Comparison of ENCODE assay signal across 14 cellular contexts in the genomic region with DNA sequence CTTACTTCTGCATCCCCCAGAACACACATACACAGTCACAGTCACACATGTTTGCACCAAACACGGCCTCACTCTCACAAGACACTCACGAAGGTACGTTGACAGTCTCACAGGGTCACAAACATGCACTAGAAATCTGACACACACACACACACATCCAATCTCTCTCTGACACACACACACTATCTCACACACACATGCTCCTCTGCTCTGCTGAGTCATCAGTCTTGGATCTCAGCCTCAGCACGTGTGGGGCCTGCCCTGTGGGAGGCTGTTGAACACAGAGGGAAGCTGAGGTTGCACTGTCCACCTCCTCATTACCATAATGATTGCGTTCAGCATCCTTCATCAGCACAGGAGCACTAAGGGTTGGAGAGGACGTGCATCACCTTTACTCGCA.
A peak's percentile ranks its signal among the peaks of the same experiment; 100 is the strongest.
DNase-seq lines count a peak whose midpoint lies in the region; ATAC-seq and TF ChIP-seq lines count a peak whose summit lies in the region.
"Had no signal": no experiment of that assay in that cellular context is flagged by ENCODE, and none has a peak within 500 bp of the region (broad histone marks: within the 10 kb centered on the region; RNA-seq: fewer than 3 reads in every experiment).

No MANE protein-coding gene starts in this region.

- CTCF ChIA-PET in activated naive CD4-positive, alpha-beta T cell treated with anti-CD3 and anti-CD28 coated beads, Interleukin-2, amount 10 ng/mL, durations not matched to agents 7 days and 5 days (lab: Charles Lee) = no interaction called here

- H3K4me3 Mint-ChIP-seq in brain (no peak overlapping the region), neural crest cell (no peak overlapping the region)
- H3K4me3 Mint-ChIP-seq in stimulated activated naive CD8-positive, alpha-beta T cell treated with anti-CD3 and anti-CD28 coated beads, Interleukin-15, amount 100 ng/mL, for 72 hours = no peak overlapping the region
- H3K4me3 Mint-ChIP-seq in activated naive CD4-positive, alpha-beta T cell treated with anti-CD3 and anti-CD28 coated beads, Interleukin-2, amount 10 ng/mL, durations not matched to agents 7 days and 5 days = no peak overlapping the region
- H3K4me3 Mint-ChIP-seq: naive B cell had no signal

- H3K27ac Mint-ChIP-seq in brain (peak overlapping the region in 3 of 5 experiments; percentile 5 to 22 (median 5)), neural crest cell (ENCODE audit: unreplicated experiment) (peak overlapping the region; percentile 63)
- H3K27ac Mint-ChIP-seq in stimulated activated naive CD8-positive, alpha-beta T cell treated with anti-CD3 and anti-CD28 coated beads, Interleukin-15, amount 100 ng/mL, for 72 hours = no peak overlapping the region
- no peak overlapping the region for H3K27ac Mint-ChIP-seq in activated naive CD4-positive, alpha-beta T cell treated with anti-CD3 and anti-CD28 coated beads, Interleukin-2, amount 10 ng/mL, durations not matched to agents 7 days and 5 days
- H3K27ac Mint-ChIP-seq: activated T-helper 2 cell treated with anti-CD3 and anti-CD28 coated beads, Interferon-gamma antibody, Interleukin-2, Interleukin-4, amounts not matched to agents 10 μg/mL and 5 μg/mL and 100 μg/mL, durations not matched to agents 14 hours and 24 hours and 36 hours; naive B cell had no signal

- DNase-seq in Caki2 (ENCODE audit: low read depth) (peak; percentile 8), KBM-7 (peak; percentile 1), neural crest cell (ENCODE audit: low read depth, low spot score) (no peak), NCI-H345 (lab: John Stamatoyannopoulos, UW) (no peak)
- DNase-seq in stimulated activated naive CD8-positive, alpha-beta T cell treated with anti-CD3 and anti-CD28 coated beads, Interleukin-15, amount 100 ng/mL, for 72 hours = no peak
- no peak for DNase-seq in activated CD4-positive, alpha-beta T cell treated with anti-CD3 and anti-CD28 coated beads, Interleukin-2, amount 50 U/mL, for 4 hours
- no peak for DNase-seq in activated naive CD4-positive, alpha-beta T cell treated with anti-CD3 and anti-CD28 coated beads, Interleukin-2, amount 10 ng/mL, durations not matched to agents 7 days and 5 days
- DNase-seq: activated CD8-positive, alpha-beta memory T cell treated with anti-CD3 and anti-CD28 coated beads for 24 hours; aorta; DMS153; left cardiac atrium; naive B cell had no signal

- in situ Hi-C loops in Caki2 (cut with HindIII; ENCODE audit: low pct_unique_long_range_greater_than_20kb, low sequenced_read_pairs) = no loop called here
- in situ Hi-C loops in KBM-7 (cut with MboI; ENCODE audit: low pct_unique_long_range_greater_than_20kb, low sequenced_read_pairs) = no loop called here

- TF ChIP-seq CTCF in brain (conservative IDR thresholded peaks at IDR 0.05) (no peak), neural crest cell (conservative IDR thresholded peaks at IDR 0.05) (no peak)

- ATAC-seq in stimulated activated naive CD8-positive, alpha-beta T cell treated with anti-CD3 and anti-CD28 coated beads, Interleukin-15, amount 100 ng/mL, for 72 hours = no peak

- H3K36me3 Mint-ChIP-seq in brain (no peaks in the 10 kb centered on the region), neural crest cell (ENCODE audit: low read depth) (no peaks in the 10 kb centered on the region)
- H3K36me3 Mint-ChIP-seq in activated naive CD4-positive, alpha-beta T cell treated with anti-CD3 and anti-CD28 coated beads, Interleukin-2, amount 10 ng/mL, durations not matched to agents 7 days and 5 days = no peaks in the 10 kb centered on the region
- H3K36me3 Mint-ChIP-seq: naive B cell had no signal

- H3K27me3 Mint-ChIP-seq in brain (no peaks in the 10 kb centered on the region), neural crest cell (ENCODE audit: low read depth) (no peaks in the 10 kb centered on the region)
- H3K27me3 Mint-ChIP-seq in stimulated activated naive CD8-positive, alpha-beta T cell treated with anti-CD3 and anti-CD28 coated beads, Interleukin-15, amount 100 ng/mL, for 72 hours = no peaks in the 10 kb centered on the region
- H3K27me3 Mint-ChIP-seq in activated naive CD4-positive, alpha-beta T cell treated with anti-CD3 and anti-CD28 coated beads, Interleukin-2, amount 10 ng/mL, durations not matched to agents 7 days and 5 days = no peaks in the 10 kb centered on the region

- H3K9me3 Mint-ChIP-seq in brain (no peaks in the 10 kb centered on the region), neural crest cell (no peaks in the 10 kb centered on the region)
- peaks cover 0 to 4% of the 10 kb centered on the region in 2 donors for H3K9me3 Mint-ChIP-seq in stimulated activated naive CD8-positive, alpha-beta T cell treated with anti-CD3 and anti-CD28 coated beads, Interleukin-15, amount 100 ng/mL, for 72 hours
- peaks cover 3% of the 10 kb centered on the region for H3K9me3 Mint-ChIP-seq in activated naive CD4-positive, alpha-beta T cell treated with anti-CD3 and anti-CD28 coated beads, Interleukin-2, amount 10 ng/mL, durations not matched to agents 7 days and 5 days
- H3K9me3 Mint-ChIP-seq: activated T-helper 2 cell treated with anti-CD3 and anti-CD28 coated beads, Interferon-gamma antibody, Interleukin-2, Interleukin-4, amounts not matched to agents 10 μg/mL and 5 μg/mL and 100 μg/mL, durations not matched to agents 14 hours and 24 hours and 36 hours had no signal

- H3K4me1 Mint-ChIP-seq in brain = peaks cover 40% of the 10 kb centered on the region
- H3K4me1 Mint-ChIP-seq in neural crest cell = peaks cover 44% of the 10 kb centered on the region
- no peaks in the 10 kb centered on the region for H3K4me1 Mint-ChIP-seq in stimulated activated naive CD8-positive, alpha-beta T cell treated with anti-CD3 and anti-CD28 coated beads, Interleukin-15, amount 100 ng/mL, for 72 hours
- no peaks in the 10 kb centered on the region for H3K4me1 Mint-ChIP-seq in activated naive CD4-positive, alpha-beta T cell treated with anti-CD3 and anti-CD28 coated beads, Interleukin-2, amount 10 ng/mL, durations not matched to agents 7 days and 5 days

Comparison
In these comparisons a context has a peak if more than half of its experiments do, and no peak if none do; other contexts are left out.
1. DNase-seq: peak in Caki2 (single experiment) and KBM-7 (single experiment); none in neural crest cell (single experiment), stimulated activated naive CD8-positive, alpha-beta T cell treated with anti-CD3 and anti-CD28 coated beads, Interleukin-15, amount 100 ng/mL, for 72 hours (0 of 2), activated CD4-positive, alpha-beta T cell treated with anti-CD3 and anti-CD28 coated beads, Interleukin-2, amount 50 U/mL, for 4 hours (0 of 2), NCI-H345 (single experiment) and activated naive CD4-positive, alpha-beta T cell treated with anti-CD3 and anti-CD28 coated beads, Interleukin-2, amount 10 ng/mL, durations not matched to agents 7 days and 5 days (single experiment).
2. H3K27ac Mint-ChIP-seq: peak in brain (3 of 5) and neural crest cell (single experiment); none in stimulated activated naive CD8-positive, alpha-beta T cell treated with anti-CD3 and anti-CD28 coated beads, Interleukin-15, amount 100 ng/mL, for 72 hours (0 of 2) and activated naive CD4-positive, alpha-beta T cell treated with anti-CD3 and anti-CD28 coated beads, Interleukin-2, amount 10 ng/mL, durations not matched to agents 7 days and 5 days (single experiment).